In the genomic region with DNA sequence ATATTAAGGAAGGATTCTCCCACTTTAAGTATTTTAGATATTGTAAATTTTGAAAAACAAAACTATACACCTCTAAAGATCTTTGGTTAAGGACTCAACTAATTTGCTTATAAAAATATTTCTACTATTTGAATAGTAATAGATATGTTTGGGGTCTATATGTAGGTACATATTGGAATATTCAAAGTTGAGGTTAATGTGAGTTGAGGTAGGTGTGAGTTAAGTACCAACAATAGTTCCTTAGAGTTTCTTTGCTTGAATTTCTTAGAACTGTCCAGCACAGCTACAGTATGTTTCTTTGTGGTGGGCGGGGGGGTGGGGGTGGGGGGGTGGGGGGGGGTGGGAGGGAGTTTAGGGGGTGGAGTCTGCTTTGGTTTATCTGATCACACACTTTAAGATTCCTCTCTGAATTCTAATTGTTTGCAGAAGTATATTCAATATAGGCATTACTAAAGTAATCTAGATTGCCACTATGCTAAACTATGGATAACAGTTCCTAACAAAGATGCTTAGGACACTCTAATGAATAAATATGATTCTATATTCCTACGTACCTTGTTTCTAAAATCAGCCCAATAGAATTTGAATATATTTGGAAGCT, we compare ENCODE assay signal across 18 cellular contexts. TPM values are rescaled to one million over a fixed set of nuclear protein-coding genes. Genes with fewer than 3 reads are reported as not detected.
DNase-seq lines count a peak whose midpoint lies in the region; TF ChIP-seq lines count a peak whose summit lies in the region.
"Had no signal": no experiment of that assay in that cellular context is flagged by ENCODE, and none has a peak within 500 bp of the region (broad histone marks: within the 10 kb centered on the region; RNA-seq: fewer than 3 reads in every experiment).

No MANE protein-coding gene starts in this region.

- no peak for TF ChIP-seq CTCF in dorsolateral prefrontal cortex (IDR thresholded peaks at IDR 0.05 in 54 of 56, conservative IDR thresholded peaks at IDR 0.05 in 2 of 56; ENCODE audit: low read depth in 1 of 56, partially characterized antibody in 56 of 56)
- TF ChIP-seq CTCF in neural cell (IDR thresholded peaks at IDR 0.05; ENCODE audit: poor library complexity, severe bottlenecking) = no peak
- TF ChIP-seq CTCF in vagina (IDR thresholded peaks at IDR 0.05) = no peak

- H3F3A ChIP-seq in neural cell (ENCODE audit: insufficient read depth, low read length, poor library complexity, severe bottlenecking) = no peaks in the 10 kb centered on the region

- no peak overlapping the region for H2AFZ ChIP-seq in neural cell (ENCODE audit: low read depth, low read length)

- H3K27ac ChIP-seq in dorsolateral prefrontal cortex = peak overlapping the region; percentile 80 to 99 (median 96)
- no peak overlapping the region for H3K27ac ChIP-seq in neural cell (ENCODE audit: low read length)
- no peak overlapping the region for H3K27ac ChIP-seq in vagina

- no peaks in the 10 kb centered on the region for H3K27me3 ChIP-seq in dorsolateral prefrontal cortex
- peaks cover 19% of the 10 kb centered on the region for H3K27me3 ChIP-seq in neural cell (ENCODE audit: insufficient read depth, low read depth, low read length)
- H3K27me3 ChIP-seq in MG63 = peaks cover 9% of the 10 kb centered on the region
- H3K27me3 ChIP-seq in vagina = no peaks in the 10 kb centered on the region

- TF ChIP-seq RAD21 in neural cell (conservative IDR thresholded peaks at IDR 0.05) = no peak

- H3K9me2 ChIP-seq in neural cell (ENCODE audit: insufficient read depth, low read length) = no peaks in the 10 kb centered on the region

- H3K9ac ChIP-seq in neural cell (ENCODE audit: low read length) = no peak overlapping the region

- intact Hi-C loops in dorsolateral prefrontal cortex (cut with DNase I) = loop anchor here in 1 of 2 donors (10.0 kb wide), 2 partner anchors 59 to 169 kb away; no protein-coding TSS in a partner anchor
- intact Hi-C loops in vagina (cut with DNase I) = no loop called here

- DNase-seq in NCI-H526 treated with DMSO at 0.1 percent for 48 hours (lab: John Stamatoyannopoulos, UW) (peak; percentile 65), dorsolateral prefrontal cortex (no peak), superior temporal gyrus (ENCODE audit: extremely low spot score) (peak; percentile 73), MG63 (no peak), vagina (ENCODE audit: extremely low spot score in 2 of 2) (no peak)
- no peak for DNase-seq in activated CD4-positive, alpha-beta T cell treated with anti-CD3 and anti-CD28 coated beads for 1 hour
- DNase-seq: ACHN, AML-193, COR-L47, DMS153, HFFc6, NCI-H1417, NCI-H1930, NCI-H510A had no signal

- TF ChIP-seq POLR2A in vagina (IDR thresholded peaks at IDR 0.05) = no peak

- H3K4me1 ChIP-seq in vagina = peaks cover 5% of the 10 kb centered on the region

- H3K36me3 ChIP-seq in neural cell (ENCODE audit: insufficient read depth, low read length) (no peaks in the 10 kb centered on the region), MG63 (no peaks in the 10 kb centered on the region), vagina (no peaks in the 10 kb centered on the region)

- no peak overlapping the region for H3K4me2 ChIP-seq in neural cell (ENCODE audit: low read length)

- no peak for TF ChIP-seq EP300 in neural cell (conservative IDR thresholded peaks at IDR 0.05; ENCODE audit: poor library complexity, severe bottlenecking)

- H3K9me3 ChIP-seq in neural cell (ENCODE audit: low read length) (no peaks in the 10 kb centered on the region), MG63 (no peaks in the 10 kb centered on the region), vagina (no peaks in the 10 kb centered on the region)

- H3K79me2 ChIP-seq in neural cell (replicated peaks; ENCODE audit: insufficient read depth, low read length) = no peaks in the 10 kb centered on the region

- peak overlapping the region; percentile 58 to 90 (median 75) for H3K4me3 ChIP-seq in dorsolateral prefrontal cortex
- H3K4me3 ChIP-seq in neural cell (ENCODE audit: low read length) = peak overlapping the region; percentile 69
- no peak overlapping the region for H3K4me3 ChIP-seq in MG63
- H3K4me3 ChIP-seq in vagina = no peak overlapping the region

- H4K20me1 ChIP-seq in neural cell (ENCODE audit: insufficient read depth) = no peaks in the 10 kb centered on the region

TF ChIP-seq in neural cell, 6 proteins besides CTCF, POLR2A, EP300 and RAD21:
- TF ChIP-seq EZH2 (IDR thresholded peaks at IDR 0.05; ENCODE audit: borderline replicate concordance, insufficient read depth, low read length, poor library complexity, severe bottlenecking) = no peak
- TF ChIP-seq TAF1 (IDR thresholded peaks at IDR 0.05; ENCODE audit: low read depth) = no peak
- TF ChIP-seq POLR2AphosphoS5 (IDR thresholded peaks at IDR 0.05) = no peak
- TF ChIP-seq, protein P1, sequence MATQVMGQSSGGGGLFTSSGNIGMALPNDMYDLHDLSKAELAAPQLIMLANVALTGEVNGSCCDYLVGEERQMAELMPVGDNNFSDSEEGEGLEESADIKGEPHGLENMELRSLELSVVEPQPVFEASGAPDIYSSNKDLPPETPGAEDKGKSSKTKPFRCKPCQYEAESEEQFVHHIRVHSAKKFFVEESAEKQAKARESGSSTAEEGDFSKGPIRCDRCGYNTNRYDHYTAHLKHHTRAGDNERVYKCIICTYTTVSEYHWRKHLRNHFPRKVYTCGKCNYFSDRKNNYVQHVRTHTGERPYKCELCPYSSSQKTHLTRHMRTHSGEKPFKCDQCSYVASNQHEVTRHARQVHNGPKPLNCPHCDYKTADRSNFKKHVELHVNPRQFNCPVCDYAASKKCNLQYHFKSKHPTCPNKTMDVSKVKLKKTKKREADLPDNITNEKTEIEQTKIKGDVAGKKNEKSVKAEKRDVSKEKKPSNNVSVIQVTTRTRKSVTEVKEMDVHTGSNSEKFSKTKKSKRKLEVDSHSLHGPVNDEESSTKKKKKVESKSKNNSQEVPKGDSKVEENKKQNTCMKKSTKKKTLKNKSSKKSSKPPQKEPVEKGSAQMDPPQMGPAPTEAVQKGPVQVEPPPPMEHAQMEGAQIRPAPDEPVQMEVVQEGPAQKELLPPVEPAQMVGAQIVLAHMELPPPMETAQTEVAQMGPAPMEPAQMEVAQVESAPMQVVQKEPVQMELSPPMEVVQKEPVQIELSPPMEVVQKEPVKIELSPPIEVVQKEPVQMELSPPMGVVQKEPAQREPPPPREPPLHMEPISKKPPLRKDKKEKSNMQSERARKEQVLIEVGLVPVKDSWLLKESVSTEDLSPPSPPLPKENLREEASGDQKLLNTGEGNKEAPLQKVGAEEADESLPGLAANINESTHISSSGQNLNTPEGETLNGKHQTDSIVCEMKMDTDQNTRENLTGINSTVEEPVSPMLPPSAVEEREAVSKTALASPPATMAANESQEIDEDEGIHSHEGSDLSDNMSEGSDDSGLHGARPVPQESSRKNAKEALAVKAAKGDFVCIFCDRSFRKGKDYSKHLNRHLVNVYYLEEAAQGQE (IDR thresholded peaks at IDR 0.05; ENCODE audit: borderline replicate concordance) = no peak
- no peak for TF ChIP-seq MXI1 (conservative IDR thresholded peaks at IDR 0.05; ENCODE audit: poor library complexity, severe bottlenecking)
- TF ChIP-seq SMC3 (conservative IDR thresholded peaks at IDR 0.05; ENCODE audit: poor library complexity) = no peak

RNA-seq across cellular contexts. Expression of a gene that starts 2.1 kb away (rescaled TPM):
- total RNA-seq in dorsolateral prefrontal cortex (100 to 1,000 TPM in 15 of 120 experiments, 10 to 100 TPM in 105; 39.3 to 160 (median 71.7) TPM), vagina (not detected)
- polyA plus RNA-seq in neural cell = 15.9 TPM in 2 replicates
- 25.8 and 26.0 TPM in 2 replicates for polyA minus RNA-seq in neural cell
- total RNA-seq in MG63 (2014; rRNA removed; shearing (Covaris generic); ENCODE audit: low replicate concordance) = not detected in 2 replicates
- total RNA-seq: H4, HFFc6, LHCN-M2 had no signal
- polyA plus RNA-seq: IgD-negative memory B cell had no signal

Comparison
In these comparisons a context has a peak if more than half of its experiments do, and no peak if none do; other contexts are left out.
1. DNase-seq: peak in NCI-H526 treated with DMSO at 0.1 percent for 48 hours (single experiment) and superior temporal gyrus (single experiment); none in dorsolateral prefrontal cortex (0 of 10), MG63 (single experiment), vagina (0 of 2) and activated CD4-positive, alpha-beta T cell treated with anti-CD3 and anti-CD28 coated beads for 1 hour (single experiment).
2. H3K27ac ChIP-seq: peak in dorsolateral prefrontal cortex (59 of 59); none in neural cell (single experiment) and vagina (single experiment).
3. H3K4me3 ChIP-seq: peak in dorsolateral prefrontal cortex (59 of 59) and neural cell (single experiment); none in MG63 (single experiment) and vagina (0 of 2).
4. RNA of a gene that starts 2.1 kb away (total RNA-seq): 39.3 to 160 TPM in dorsolateral prefrontal cortex; not detected in MG63 and not detected in vagina (single experiment); every median in the first group is over 10 times any median in the second.